18 cellular contexts compared by ENCODE assay signal in genomic region chr5:2550479-2550878, GRCh38.
DNase-seq lines count a peak whose midpoint lies in the region; ATAC-seq, FAIRE-seq and TF ChIP-seq lines count a peak whose summit lies in the region.
"Had no signal": no experiment of that assay in that cellular context is flagged by ENCODE, and none has a peak within 500 bp of the region (broad histone marks: within the 10 kb centered on the region; RNA-seq: fewer than 3 reads in every experiment).

No MANE protein-coding gene starts in this region.

- DNase-seq in DMS153 (lab: John Stamatoyannopoulos, UW) (peak; percentile 77), NCI-H1092 (lab: John Stamatoyannopoulos, UW) (peak; percentile 47), NCI-H2196 (lab: John Stamatoyannopoulos, UW; ENCODE audit: unreplicated experiment) (peak; percentile 55), psoas muscle (no peak)
- DNase-seq in activated naive CD4-positive, alpha-beta T cell treated with anti-CD3 and anti-CD28 coated beads, Interleukin-2, amount 10 ng/mL, durations not matched to agents 7 days and 5 days = no peak
- DNase-seq: Calu3; CD8-positive, alpha-beta memory T cell; Karpas-422; NCI-H1436 treated with DMSO at 0.1 percent for 48 hours; NCI-H2081; NCI-H2227 treated with DMSO at 0.1 percent for 48 hours; NCI-H510A; NCI-H82; Right ventricle myocardium superior; SW 1271; T-helper 17 cell had no signal

- no peaks in the 10 kb centered on the region for H3K27me3 Mint-ChIP-seq in activated naive CD4-positive, alpha-beta T cell treated with anti-CD3 and anti-CD28 coated beads, Interleukin-2, amount 10 ng/mL, durations not matched to agents 7 days and 5 days
- H3K27me3 Mint-ChIP-seq: T-helper 17 cell had no signal

- H3K9me3 Mint-ChIP-seq in activated naive CD4-positive, alpha-beta T cell treated with anti-CD3 and anti-CD28 coated beads, Interleukin-2, amount 10 ng/mL, durations not matched to agents 7 days and 5 days = peaks cover 20% of the 10 kb centered on the region

- H3K27ac ChIP-seq in psoas muscle = no peak overlapping the region

- intact Hi-C loops in psoas muscle (cut with DNase I) = no loop called here

- no peaks in the 10 kb centered on the region for H3K4me1 ChIP-seq in psoas muscle

- no peak overlapping the region for H3K4me3 Mint-ChIP-seq in activated naive CD4-positive, alpha-beta T cell treated with anti-CD3 and anti-CD28 coated beads, Interleukin-2, amount 10 ng/mL, durations not matched to agents 7 days and 5 days
- H3K4me3 Mint-ChIP-seq: CD8-positive, alpha-beta memory T cell; T-helper 17 cell had no signal

- TF ChIP-seq CTCF in psoas muscle (IDR thresholded peaks at IDR 0.05) = no peak

- peak; percentile 18 for FAIRE-seq in endometrium (lab: Jason Lieb, UNC)

- H3K27me3 ChIP-seq in psoas muscle (ENCODE audit: insufficient read depth in 3 of 3, low read length in 2 of 3) = no peaks in the 10 kb centered on the region

- no peaks in the 10 kb centered on the region for H3K36me3 Mint-ChIP-seq in activated naive CD4-positive, alpha-beta T cell treated with anti-CD3 and anti-CD28 coated beads, Interleukin-2, amount 10 ng/mL, durations not matched to agents 7 days and 5 days
- H3K36me3 Mint-ChIP-seq: CD8-positive, alpha-beta memory T cell had no signal

- CTCF ChIA-PET in activated naive CD4-positive, alpha-beta T cell treated with anti-CD3 and anti-CD28 coated beads, Interleukin-2, amount 10 ng/mL, durations not matched to agents 7 days and 5 days (lab: Charles Lee) = no interaction called here

- H3K4me3 ChIP-seq in psoas muscle = no peak overlapping the region

- H3K36me3 ChIP-seq in psoas muscle (ENCODE audit: insufficient read depth in 1 of 2, low read depth in 1 of 2) = no peaks in the 10 kb centered on the region

- 46 to 52% (median 51%) methylated on average over 5 of the region's 5 CpGs for whole genome bisulfite sequencing in psoas muscle, 3 donors

- H3K4me1 Mint-ChIP-seq in activated naive CD4-positive, alpha-beta T cell treated with anti-CD3 and anti-CD28 coated beads, Interleukin-2, amount 10 ng/mL, durations not matched to agents 7 days and 5 days = no peaks in the 10 kb centered on the region
- H3K4me1 Mint-ChIP-seq: CD8-positive, alpha-beta memory T cell; T-helper 17 cell had no signal

- no peak overlapping the region for H3K27ac Mint-ChIP-seq in activated naive CD4-positive, alpha-beta T cell treated with anti-CD3 and anti-CD28 coated beads, Interleukin-2, amount 10 ng/mL, durations not matched to agents 7 days and 5 days
- H3K27ac Mint-ChIP-seq: CD8-positive, alpha-beta memory T cell; T-helper 17 cell had no signal

- ATAC-seq in HG03175 (IDR thresholded peaks at IDR 0.05; ENCODE audit: unreplicated experiment) (no peak), psoas muscle (no peak)
- ATAC-seq: T-helper 17 cell had no signal

- peaks cover 17% of the 10 kb centered on the region for H3K9me3 ChIP-seq in psoas muscle

Comparison
In these comparisons a context has a peak if more than half of its experiments do, and no peak if none do; other contexts are left out.
1. DNase-seq: peak in DMS153 (single experiment), NCI-H1092 (single experiment) and NCI-H2196 (single experiment); none in psoas muscle (0 of 2) and activated naive CD4-positive, alpha-beta T cell treated with anti-CD3 and anti-CD28 coated beads, Interleukin-2, amount 10 ng/mL, durations not matched to agents 7 days and 5 days (single experiment).